Comparison of ENCODE assay signal across 1 cellular context in the genomic region with DNA sequence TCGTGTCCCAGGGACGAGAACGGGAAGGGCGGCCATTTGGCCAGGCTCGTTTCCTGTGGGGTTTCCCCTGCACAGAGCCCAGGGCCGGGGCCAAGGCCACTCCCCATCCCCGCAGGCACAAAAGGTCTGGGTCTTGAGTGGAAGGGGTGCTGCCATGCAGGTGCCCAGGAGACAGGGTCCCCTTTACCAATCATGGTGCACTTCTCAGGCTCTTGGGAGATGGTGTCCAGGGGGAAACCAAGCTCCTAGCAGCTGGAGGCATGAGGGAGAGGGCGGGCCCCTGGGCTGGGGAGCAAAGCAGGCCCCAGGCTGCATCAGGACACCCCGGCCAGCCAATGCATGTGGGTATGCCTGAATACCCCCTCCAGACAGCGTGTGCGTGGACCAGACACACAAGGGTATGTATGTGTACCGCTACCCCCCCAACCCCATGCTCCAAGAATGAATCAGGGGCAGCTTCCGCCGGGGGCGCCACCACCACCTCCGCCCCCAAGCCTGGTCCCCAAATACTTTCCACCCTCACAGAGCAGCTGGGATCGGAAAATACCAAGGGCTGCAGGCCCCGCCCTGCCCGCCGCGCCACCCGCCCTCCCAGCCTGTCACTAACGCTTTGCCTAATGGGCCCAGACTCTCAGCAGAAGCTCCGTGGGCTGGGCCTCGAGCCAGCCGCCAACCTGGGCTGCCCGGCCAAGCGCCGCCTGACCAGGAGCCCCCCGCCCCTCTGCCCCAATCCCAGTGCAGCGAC.
TF ChIP-seq lines count a peak whose summit lies in the region.

No MANE protein-coding gene starts in this region.

TF ChIP-seq in H1, 55 proteins besides CTCF, POLR2A, EP300 and RAD21:
- TF ChIP-seq RFX5 (IDR thresholded peaks at IDR 0.05; ENCODE audit: borderline replicate concordance, low read depth, low read length) (no peak), PHF8 (conservative IDR thresholded peaks at IDR 0.05; ENCODE audit: low read depth, low read length) (no peak), CHD1 (IDR thresholded peaks at IDR 0.05; ENCODE audit: low read depth, low read length) (no peak), POLR2AphosphoS5 (IDR thresholded peaks at IDR 0.05; ENCODE audit: low read depth, low read length) (no peak), BRCA1 (IDR thresholded peaks at IDR 0.05; ENCODE audit: low read depth, low read length) (no peak), SIN3A (conservative IDR thresholded peaks at IDR 0.05 in 1 of 2, IDR thresholded peaks at IDR 0.05 in 1 of 2; ENCODE audit: low read depth in 1 of 2, low read length in 2 of 2) (no peak), ZNF274 (IDR thresholded peaks at IDR 0.05; ENCODE audit: borderline replicate concordance, extremely low read depth, low read length) (no peak), TCF12 (IDR thresholded peaks at IDR 0.05; ENCODE audit: low read depth, low read length) (no peak), RXRA (IDR thresholded peaks at IDR 0.05; ENCODE audit: insufficient read depth, low read depth, low read length) (no peak), POU5F1 (IDR thresholded peaks at IDR 0.05; ENCODE audit: low read depth, low read length) (no peak), CEBPB (IDR thresholded peaks at IDR 0.05; ENCODE audit: low read depth, low read length) (no peak), JUND (IDR thresholded peaks at IDR 0.05; ENCODE audit: low read length) (no peak), SIRT6 (IDR thresholded peaks at IDR 0.05; ENCODE audit: low read length) (no peak), BCL11A (IDR thresholded peaks at IDR 0.05; ENCODE audit: low read depth in 2 of 2, low read length in 2 of 2) (no peak), HDAC2 (IDR thresholded peaks at IDR 0.05; ENCODE audit: borderline replicate concordance in 1 of 2, low read depth in 2 of 2, low read length in 2 of 2) (no peak), SUZ12 (IDR thresholded peaks at IDR 0.05; ENCODE audit: low read length) (no peak), GTF2F1 (IDR thresholded peaks at IDR 0.05; ENCODE audit: borderline replicate concordance, low read depth, low read length) (no peak)
- TF ChIP-seq, protein P1, sequence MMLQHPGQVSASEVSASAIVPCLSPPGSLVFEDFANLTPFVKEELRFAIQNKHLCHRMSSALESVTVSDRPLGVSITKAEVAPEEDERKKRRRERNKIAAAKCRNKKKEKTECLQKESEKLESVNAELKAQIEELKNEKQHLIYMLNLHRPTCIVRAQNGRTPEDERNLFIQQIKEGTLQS (IDR thresholded peaks at IDR 0.05; ENCODE audit: insufficient read depth, low read depth, low read length), result no peak
